In the genomic region with DNA sequence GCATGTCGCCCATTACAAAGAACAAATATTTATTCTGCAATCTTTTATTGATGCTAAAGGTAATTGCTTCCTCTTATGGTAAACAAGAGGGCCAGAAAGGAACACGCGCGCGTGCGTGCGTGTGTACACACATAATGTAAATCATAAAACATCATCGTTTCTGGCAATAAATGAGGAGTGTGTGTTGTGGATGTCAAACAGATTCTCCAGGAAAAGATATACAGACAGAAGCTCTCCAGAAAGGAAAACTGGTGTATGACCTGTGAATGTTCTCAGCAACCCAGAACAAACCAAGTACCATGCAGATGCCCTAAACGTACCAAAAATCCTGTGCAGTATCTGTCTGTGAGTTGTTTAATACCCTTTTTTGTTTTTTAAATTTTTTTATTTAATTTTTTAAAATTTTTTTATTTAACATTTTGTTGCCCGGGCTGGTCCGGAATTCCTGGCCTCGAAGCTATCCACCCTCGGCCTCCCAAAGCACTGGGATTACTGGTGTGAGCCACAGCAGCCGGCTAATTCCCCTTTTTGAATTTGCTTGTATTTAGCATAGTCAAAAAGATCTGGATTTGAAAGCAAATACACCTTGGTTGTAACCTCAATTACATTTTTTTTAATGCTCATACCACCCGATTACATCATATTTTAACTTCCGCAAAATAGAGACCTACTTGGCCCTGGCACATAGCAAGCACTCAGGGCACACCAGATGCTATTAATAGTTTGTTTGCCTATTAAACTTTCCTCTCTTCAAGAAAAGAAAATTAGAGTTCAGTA, we compare ENCODE assay signal across 8 cellular contexts. TPM values are rescaled to one million over a fixed set of nuclear protein-coding genes. Genes with fewer than 3 reads are reported as not detected.
DNase-seq lines count a peak whose midpoint lies in the region; ATAC-seq, FAIRE-seq and TF ChIP-seq lines count a peak whose summit lies in the region.

No MANE protein-coding gene starts in this region.

- peak in 1 of 10 experiments; percentile 7 for DNase-seq in CD4-positive, alpha-beta T cell
- DNase-seq in Kasumi-1 (lab: John Stamatoyannopoulos, UW): peak; percentile 71 to 79
- DNase-seq in GM12878 (ENCODE audit: low read depth, low spot score): no peak
- no peak for DNase-seq in memory B cell (ENCODE audit: low spot score in 2 of 2)
- no peak for DNase-seq in uterus
- no peak for DNase-seq in amniotic stem cell (lab: John Stamatoyannopoulos, UW)
- DNase-seq in 8988T: no peak
- DNase-seq in OCI-M2 (lab: John Stamatoyannopoulos, UW; ENCODE audit: unreplicated experiment): no peak

- peak overlapping the region; percentile 81 for H3K9ac ChIP-seq in GM12878 (ENCODE audit: control insufficient read depth, insufficient read depth, low read length)

- in situ Hi-C loops in GM12878 (cut with MboI): no loop called here

- H3K4me3 Mint-ChIP-seq in CD4-positive, alpha-beta T cell: peak overlapping the region; percentile 96
- peak overlapping the region; percentile 65 for H3K4me3 Mint-ChIP-seq in memory B cell

- POLR2A ChIA-PET in CD4-positive, alpha-beta T cell (lab: Charles Lee): interaction anchor here (1.1 to 5.7 kb wide), 7 partner anchors 22 to 866 kb away, joined by 3 to 33 read pairs (median 10); partner anchors contain the start of genes HMGA1, RPS10, SMIM29 and ZNF76
- POLR2A ChIA-PET in GM12878 (lab: Charles Lee): interaction anchor here (0.8 to 1.4 kb wide), 3 partner anchors 93 to 144 kb away, joined by 3 to 6 read pairs (median 3); partner anchors contain the start of gene SMIM29

- TF ChIP-seq CTCF in CD4-positive, alpha-beta T cell (IDR thresholded peaks at IDR 0.05): no peak
- TF ChIP-seq CTCF in GM12878 (IDR thresholded peaks at IDR 0.05 in 2 of 3, conservative IDR thresholded peaks at IDR 0.05 in 1 of 3; ENCODE audit: control insufficient read depth in 2 of 3, extremely low read depth in 1 of 3, insufficient read depth in 1 of 3, low read depth in 3 of 3, low read length in 3 of 3) (no peak), uterus (IDR thresholded peaks at IDR 0.05) (no peak)

- H3K27me3 ChIP-seq in CD4-positive, alpha-beta T cell (ENCODE audit: control insufficient read depth, insufficient read depth, low read length): no peaks in the 10 kb centered on the region
- no peaks in the 10 kb centered on the region for H3K27me3 ChIP-seq in GM12878 (replicated peaks in 1 of 2; ENCODE audit: control insufficient read depth in 2 of 2, insufficient read depth in 2 of 2, low read length in 1 of 2)
- no peaks in the 10 kb centered on the region for H3K27me3 ChIP-seq in uterus

- TF ChIP-seq POLR2A in GM12878 (IDR thresholded peaks at IDR 0.05; ENCODE audit: low read depth, low read length): no peak
- no peak for TF ChIP-seq POLR2A in uterus (IDR thresholded peaks at IDR 0.05)

- peaks cover 27% of the 10 kb centered on the region for H3K4me1 Mint-ChIP-seq in CD4-positive, alpha-beta T cell (ENCODE audit: low read depth)
- H3K4me1 Mint-ChIP-seq in memory B cell: peaks cover 14% of the 10 kb centered on the region

- 33% methylated on average over 16 of the region's 16 CpGs for WGBS in GM12878 (ENCODE audit: insufficient coverage, insufficient replicate concordance, low lambda C conversion rate, missing lambda C conversion rate)

- no peaks in the 10 kb centered on the region for H3K9me3 Mint-ChIP-seq in CD4-positive, alpha-beta T cell
- H3K9me3 Mint-ChIP-seq in memory B cell: no peaks in the 10 kb centered on the region

- no peak for FAIRE-seq in GM12878 (lab: Jason Lieb, UNC)

- H3K36me3 ChIP-seq in GM12878 (ENCODE audit: control insufficient read depth in 2 of 2, insufficient read depth in 2 of 2, low read length in 1 of 2) (no peaks in the 10 kb centered on the region), uterus (no peaks in the 10 kb centered on the region)

- H3K27me3 Mint-ChIP-seq in CD4-positive, alpha-beta T cell: no peaks in the 10 kb centered on the region
- no peaks in the 10 kb centered on the region for H3K27me3 Mint-ChIP-seq in memory B cell

- TF ChIP-seq RAD21 in GM12878 (IDR thresholded peaks at IDR 0.05; ENCODE audit: insufficient read depth, low read depth, low read length): no peak

- no peak overlapping the region for H3K27ac Mint-ChIP-seq in CD4-positive, alpha-beta T cell
- H3K27ac Mint-ChIP-seq in memory B cell: no peak overlapping the region

- SMC1A ChIA-PET in GM12878 (lab: Charles Lee; ENCODE audit: uncharacterized antibody, unreplicated experiment): interaction anchor here (0.7 to 4.4 kb wide), 3 partner anchors 21 to 168 kb away, joined by 3 to 44 read pairs (median 4); partner anchors contain the start of gene SMIM29

- no peaks in the 10 kb centered on the region for H4K20me1 ChIP-seq in GM12878 (ENCODE audit: control insufficient read depth, insufficient read depth)

- peaks cover 46% of the 10 kb centered on the region for H3K79me2 ChIP-seq in GM12878 (ENCODE audit: control insufficient read depth, insufficient read depth, low read length)

- H3K4me1 ChIP-seq in GM12878 (ENCODE audit: control insufficient read depth, insufficient read depth, low read length): peaks cover 3% of the 10 kb centered on the region
- peaks cover 0 to 7% of the 10 kb centered on the region in 2 donors for H3K4me1 ChIP-seq in uterus

- TSS peak; percentile 78 for BruUV-seq in GM12878 (replicated peaks; lab: Mats Ljungman, UMichigan)

- peak overlapping the region; percentile 97 for H2AFZ ChIP-seq in GM12878 (ENCODE audit: control insufficient read depth, low read depth, low read length)

- intact Hi-C loops in CD4-positive, alpha-beta T cell (cut with DNase I, micrococcal nuclease): loop anchor here (2.0 to 10.0 kb wide), 5 partner anchors 34 to 1499 kb away; partner anchors contain the start of genes ILRUN (in 1 of the 2), RPS10 (in 1 of the 2) and SMIM29 (in 1 of the 2)
- intact Hi-C loops in GM12878 (cut with micrococcal nuclease; ENCODE audit: unreplicated experiment) (loop anchor here (2.0 to 5.0 kb wide), 4 partner anchors 46 to 145 kb away; partner anchors contain the start of gene SMIM29), uterus (cut with DNase I; ENCODE audit: low total_unique reads) (loop anchor here (5.0 kb wide), 1 partner anchor 146 kb away; the partner anchor contains the start of gene SMIM29)

- CTCF ChIA-PET in CD4-positive, alpha-beta T cell (lab: Charles Lee): interaction anchor here (0.8 to 2.0 kb wide), 5 partner anchors 12 to 230 kb away, joined by 3 to 5 read pairs (median 3); partner anchors contain the start of gene SMIM29
- CTCF ChIA-PET in GM12878 (lab: Yijun Ruan, JAX): interaction anchor here (0.6 to 4.5 kb wide), 9 partner anchors 22 to 198 kb away, joined by 3 to 54 read pairs (median 4); partner anchors contain the start of gene SMIM29

- peaks cover 6% of the 10 kb centered on the region for H3K36me3 Mint-ChIP-seq in CD4-positive, alpha-beta T cell (ENCODE audit: low read depth)
- no peaks in the 10 kb centered on the region for H3K36me3 Mint-ChIP-seq in memory B cell

- no peak for TF ChIP-seq EP300 in GM12878 (IDR thresholded peaks at IDR 0.05; ENCODE audit: borderline replicate concordance in 1 of 2, control insufficient read depth in 1 of 2, low read depth in 2 of 2, low read length in 2 of 2)

- H3K4me3 ChIP-seq in GM12878 (peak overlapping the region; percentile 69), uterus (peak overlapping the region; percentile 58 to 96)

- H3K27ac ChIP-seq in CD4-positive, alpha-beta T cell (ENCODE audit: low read depth, low read length): peak overlapping the region; percentile 49
- H3K27ac ChIP-seq in GM12878 (ENCODE audit: control insufficient read depth, insufficient read depth) (peak overlapping the region; percentile 75), uterus (peak overlapping the region; percentile 94 to 96)

- no peaks in the 10 kb centered on the region for H3K9me3 ChIP-seq in CD4-positive, alpha-beta T cell (ENCODE audit: control insufficient read depth, low read length)
- peaks cover 3% of the 10 kb centered on the region; the same call in 2 of the 3 replicates for H3K9me3 ChIP-seq in GM12878 (replicated peaks; ENCODE audit: control insufficient read depth, insufficient read depth, low read length)
- H3K9me3 ChIP-seq in uterus: no peaks in the 10 kb centered on the region

- RAD21 ChIA-PET in GM12878 (lab: Charles Lee; ENCODE audit: unreplicated experiment): interaction anchor here (1.0 to 7.2 kb wide), 5 partner anchors 9 to 197 kb away, joined by 3 to 46 read pairs (median 6); partner anchors contain the start of gene SMIM29

- H3K4me2 ChIP-seq in GM12878 (ENCODE audit: control insufficient read depth, insufficient read depth): peak overlapping the region; percentile 97

- ATAC-seq in CD4-positive, alpha-beta T cell (ENCODE audit: poor library complexity): no peak
- ATAC-seq in GM12878 (peak; percentile 10; the same call in 1 of the 3 replicates), memory B cell (ENCODE audit: low read depth) (peak; percentile 16)

RNA-seq across cellular contexts. Expression of gene NUDT3, which starts 0.9 kb away (rescaled TPM):
- 10 to 100 TPM; 14.8 to 15.0 TPM for total RNA-seq in CD4-positive, alpha-beta T cell
- 32.2 and 32.9 TPM in 2 replicates for total RNA-seq in GM12878 (2013; cell fraction: nucleolus; rRNA removed)
- 27.3 and 32.4 TPM in 2 replicates for total RNA-seq in GM12878 (2014; rRNA removed)
- total RNA-seq in GM12878 (2014; rRNA removed; fragmentation: Illumina TruSeq; extraction: Trizol): 32.1 and 32.3 TPM in 2 replicates
- total RNA-seq in GM12878 (2021): 27.8 and 28.5 TPM in 2 replicates
- polyA plus RNA-seq in GM12878 (2011; ENCODE audit: low read depth): 4.2 TPM
- polyA plus RNA-seq in GM12878 (2011; rRNA removed): 17.9 and 20.9 TPM in 2 replicates
- 10.5 and 11.0 TPM in 2 replicates for polyA plus RNA-seq in GM12878 (2011; cell fraction: cytosol; rRNA removed)
- polyA plus RNA-seq in GM12878 (2011; cell fraction: nucleus; rRNA removed): 8.2 and 10.1 TPM in 2 replicates
- 4.6 and 5.9 TPM in 2 replicates for polyA plus RNA-seq in GM12878 (2012)
- polyA plus RNA-seq in GM12878 (2014; fragmentation: Illumina TruSeq; extraction: Trizol): 28.5 and 34.7 TPM in 2 replicates
- 10 to 100 TPM in 1 of 2 experiments, 1 to 10 TPM in 1; 2.4 to 23.6 TPM for polyA plus RNA-seq in GM12878 (2014; fragmentation: Nextera tagmentation; extraction: Ambion mirVana)
- 25.8 and 27.6 TPM in 2 replicates for polyA plus RNA-seq in GM12878 (2014; rRNA removed)
- polyA plus RNA-seq in GM12878 (2016; fragmentation: Nextera tagmentation; extraction: Ambion mirVana): 10 to 100 TPM; 13.8 to 14.2 TPM
- polyA minus RNA-seq in GM12878 (2011; rRNA and poly(A)+ RNA removed): 22.7 and 22.9 TPM in 2 replicates
- polyA minus RNA-seq in GM12878 (2011; cell fraction: cytosol; rRNA and poly(A)+ RNA removed): 8.3 and 10.4 TPM in 2 replicates
- 3.4 and 5.5 TPM in 2 replicates for polyA minus RNA-seq in GM12878 (2011; cell fraction: nucleus; rRNA and poly(A)+ RNA removed)
- total RNA-seq in uterus: 10 to 100 TPM; 15.6 to 58.8 (median 38.2) TPM

RNA-seq across cellular contexts. Expression of gene RPS10, which starts 32.5 kb away (rescaled TPM):
- 1,000 to 10,000 TPM; 3,088 to 3,122 TPM for total RNA-seq in CD4-positive, alpha-beta T cell
- 360 and 401 TPM in 2 replicates for total RNA-seq in GM12878 (2013; cell fraction: nucleolus; rRNA removed)
- total RNA-seq in GM12878 (2014; rRNA removed) (3,265 and 3,625 TPM in 2 replicates), GM12878 (2014; rRNA removed; fragmentation: Illumina TruSeq; extraction: Trizol) (3,150 and 3,233 TPM in 2 replicates), GM12878 (2021) (2,325 and 2,481 TPM in 2 replicates), uterus (1,000 to 10,000 TPM; 1,812 to 9,385 (median 3,859) TPM)
- polyA plus RNA-seq in GM12878 (2011; ENCODE audit: low read depth): 8,423 TPM
- polyA plus RNA-seq in GM12878 (2011; rRNA removed) (2,575 and 3,799 TPM in 2 replicates), GM12878 (2014; fragmentation: Illumina TruSeq; extraction: Trizol) (3,495 and 3,970 TPM in 2 replicates), GM12878 (2014; fragmentation: Nextera tagmentation; extraction: Ambion mirVana) (1,000 to 10,000 TPM; 2,067 to 2,394 TPM), GM12878 (2014; rRNA removed) (3,767 and 4,060 TPM in 2 replicates), GM12878 (2016; fragmentation: Nextera tagmentation; extraction: Ambion mirVana) (1,000 to 10,000 TPM; 1,546 to 1,554 TPM)
- polyA plus RNA-seq in GM12878 (2011; cell fraction: cytosol; rRNA removed): 6,646 and 9,086 TPM in 2 replicates
- polyA plus RNA-seq in GM12878 (2011; cell fraction: nucleus; rRNA removed): 1,492 and 1,706 TPM in 2 replicates
- 3,794 and 4,086 TPM in 2 replicates for polyA plus RNA-seq in GM12878 (2012)
- polyA minus RNA-seq in GM12878 (2011; rRNA and poly(A)+ RNA removed): 1,866 and 2,585 TPM in 2 replicates
- 439 and 466 TPM in 2 replicates for polyA minus RNA-seq in GM12878 (2011; cell fraction: cytosol; rRNA and poly(A)+ RNA removed)
- polyA minus RNA-seq in GM12878 (2011; cell fraction: nucleus; rRNA and poly(A)+ RNA removed): 136 and 165 TPM in 2 replicates

Comparison
In these comparisons a context has a peak if more than half of its experiments do, and no peak if none do; other contexts are left out.
1. DNase-seq: peak in Kasumi-1 (2 of 2); none in GM12878 (single experiment), memory B cell (0 of 2), uterus (0 of 2), amniotic stem cell (single experiment), 8988T (single experiment) and OCI-M2 (single experiment).
2. Peak in every context shown above with its lines, with median percentiles within 50 percentile points of each other: H3K27ac ChIP-seq.